In genomic region chr7:102897856-102898531, GRCh38 we compare ENCODE assay signal across 22 cellular contexts. TPM values are rescaled to one million over a fixed set of nuclear protein-coding genes. Genes with fewer than 3 reads are reported as not detected.
DNase-seq lines count a peak whose midpoint lies in the region; ATAC-seq, FAIRE-seq and TF ChIP-seq lines count a peak whose summit lies in the region.
"Had no signal": no experiment of that assay in that cellular context is flagged by ENCODE, and none has a peak within 500 bp of the region (broad histone marks: within the 10 kb centered on the region; RNA-seq: fewer than 3 reads in every experiment).

No MANE protein-coding gene starts in this region.

- H3K9ac ChIP-seq in kidney (ENCODE audit: low read length in 2 of 2) (no peak overlapping the region), mesendoderm (ENCODE audit: low read length) (no peak overlapping the region)

- H3K4me1 ChIP-seq in kidney (ENCODE audit: control insufficient read depth in 1 of 2, insufficient read depth in 1 of 2, low read depth in 1 of 2, low read length in 2 of 2), result no peaks in the 10 kb centered on the region
- H3K4me1 ChIP-seq in CD4-positive, alpha-beta memory T cell (ENCODE audit: insufficient read depth, low read length), result no peaks in the 10 kb centered on the region
- no peaks in the 10 kb centered on the region for H3K4me1 ChIP-seq in mesendoderm (ENCODE audit: control insufficient read depth, low read depth, low read length)
- H3K4me1 ChIP-seq: Caco-2 had no signal

- no peaks in the 10 kb centered on the region for H3K27me3 ChIP-seq in CD4-positive, alpha-beta memory T cell (ENCODE audit: insufficient read depth, low read length)
- H3K27me3 ChIP-seq in mesendoderm (ENCODE audit: insufficient read depth, low read length, poor library complexity), result no peaks in the 10 kb centered on the region
- H3K27me3 ChIP-seq: dorsolateral prefrontal cortex had no signal

- H3K4ac ChIP-seq in mesendoderm (ENCODE audit: low read depth, low read length), result no peak overlapping the region

- no peak overlapping the region for H3K4me3 Mint-ChIP-seq in CD4-positive, alpha-beta memory T cell
- H3K4me3 Mint-ChIP-seq: activated CD4-positive, alpha-beta memory T cell treated with anti-CD3 and anti-CD28 coated beads for 36 hours; activated naive CD8-positive, alpha-beta T cell treated with anti-CD3 and anti-CD28 coated beads for 36 hours had no signal

- H3K23ac ChIP-seq in mesendoderm (ENCODE audit: low read length), result no peak overlapping the region

- H3K36me3 ChIP-seq in kidney (ENCODE audit: control insufficient read depth in 1 of 2, insufficient read depth in 2 of 2, low read length in 2 of 2) (no peaks in the 10 kb centered on the region), mesendoderm (ENCODE audit: control insufficient read depth, insufficient read depth, low read length) (no peaks in the 10 kb centered on the region)
- no peaks in the 10 kb centered on the region for H3K36me3 ChIP-seq in CD4-positive, alpha-beta memory T cell (ENCODE audit: insufficient read depth, low read length)

- H2BK15ac ChIP-seq in mesendoderm (replicated peaks; ENCODE audit: low read depth), result no peak overlapping the region

- no peaks in the 10 kb centered on the region for H3K79me2 ChIP-seq in mesendoderm (ENCODE audit: control insufficient read depth, insufficient read depth, low read length)

- no peak overlapping the region for H3K27ac Mint-ChIP-seq in CD4-positive, alpha-beta memory T cell
- H3K27ac Mint-ChIP-seq: activated CD4-positive, alpha-beta memory T cell treated with anti-CD3 and anti-CD28 coated beads for 36 hours; activated naive CD8-positive, alpha-beta T cell treated with anti-CD3 and anti-CD28 coated beads for 36 hours; type B pancreatic cell had no signal

- no peak overlapping the region for H4K5ac ChIP-seq in mesendoderm (ENCODE audit: low read length)

- no peak for TF ChIP-seq CTCF in kidney (IDR thresholded peaks at IDR 0.05; ENCODE audit: borderline replicate concordance, extremely low read depth, insufficient read depth)

- no peak overlapping the region for H3K27ac ChIP-seq in kidney (ENCODE audit: low read depth in 2 of 2, low read length in 2 of 2)
- no peak overlapping the region for H3K27ac ChIP-seq in CD4-positive, alpha-beta memory T cell (ENCODE audit: low read depth, low read length)
- no peak overlapping the region for H3K27ac ChIP-seq in mesendoderm (ENCODE audit: low read depth, low read length)
- H3K27ac ChIP-seq: dorsolateral prefrontal cortex had no signal

- in situ Hi-C loops in KBM-7 (cut with MboI; ENCODE audit: low pct_unique_long_range_greater_than_20kb, low sequenced_read_pairs), result no loop called here

- intact Hi-C loops in kidney (cut with DNase I), result no loop called here
- intact Hi-C loops in CD4-positive, alpha-beta memory T cell (cut with micrococcal nuclease), result no loop called here

- H4K8ac ChIP-seq in mesendoderm (ENCODE audit: low read depth, low read length), result no peak overlapping the region

- no peaks in the 10 kb centered on the region for H3K27me3 Mint-ChIP-seq in CD4-positive, alpha-beta memory T cell
- H3K27me3 Mint-ChIP-seq: activated CD4-positive, alpha-beta memory T cell treated with anti-CD3 and anti-CD28 coated beads for 36 hours; activated naive CD8-positive, alpha-beta T cell treated with anti-CD3 and anti-CD28 coated beads for 36 hours; type B pancreatic cell had no signal

- WGBS in mesendoderm (ENCODE audit: extremely low coverage, insufficient coverage, low lambda C conversion rate), result no CpG with 5 or more reads among the region's 5 CpGs

- no peak overlapping the region for H3K18ac ChIP-seq in mesendoderm (ENCODE audit: low read length)

- H3K79me1 ChIP-seq in mesendoderm (ENCODE audit: low read length), result no peaks in the 10 kb centered on the region

- H3K9me3 ChIP-seq in kidney (ENCODE audit: control insufficient read depth in 1 of 2, low read length in 2 of 2), result no peaks in the 10 kb centered on the region
- no peaks in the 10 kb centered on the region for H3K9me3 ChIP-seq in CD4-positive, alpha-beta memory T cell (ENCODE audit: control insufficient read depth in 1 of 2, low read length in 2 of 2)
- H3K9me3 ChIP-seq: Caco-2 had no signal

- H2AK5ac ChIP-seq in mesendoderm (ENCODE audit: low read length), result no peak overlapping the region

- H3K9me3 Mint-ChIP-seq in CD4-positive, alpha-beta memory T cell, result no peaks in the 10 kb centered on the region
- H3K9me3 Mint-ChIP-seq: activated CD4-positive, alpha-beta memory T cell treated with anti-CD3 and anti-CD28 coated beads for 36 hours; activated naive CD8-positive, alpha-beta T cell treated with anti-CD3 and anti-CD28 coated beads for 36 hours; type B pancreatic cell had no signal

- ATAC-seq in HG02759 (IDR thresholded peaks at IDR 0.05; ENCODE audit: unreplicated experiment), result no peak
- no peak for ATAC-seq in GM19467 (IDR thresholded peaks at IDR 0.05; ENCODE audit: unreplicated experiment)
- ATAC-seq: GM12878 had no signal

- H3K56ac ChIP-seq in mesendoderm (ENCODE audit: low read length), result no peak overlapping the region

- CTCF ChIA-PET in CD4-positive, alpha-beta memory T cell (lab: Charles Lee; ENCODE audit: partially characterized antibody), result no interaction called here

- POLR2A ChIA-PET in CD4-positive, alpha-beta memory T cell (lab: Charles Lee; ENCODE audit: partially characterized antibody), result no interaction called here

- no peaks in the 10 kb centered on the region for H3K36me3 Mint-ChIP-seq in CD4-positive, alpha-beta memory T cell
- H3K36me3 Mint-ChIP-seq: activated CD4-positive, alpha-beta memory T cell treated with anti-CD3 and anti-CD28 coated beads for 36 hours; activated naive CD8-positive, alpha-beta T cell treated with anti-CD3 and anti-CD28 coated beads for 36 hours; type B pancreatic cell had no signal

- no peak for FAIRE-seq in kidney (lab: Jason Lieb, UNC)
- FAIRE-seq: astrocyte, H54 had no signal

- DNase-seq in AML-193 (lab: John Stamatoyannopoulos, UW) (peak; percentile 88 to 94), KBM-7 (peak; percentile 18), SKM-1 (lab: John Stamatoyannopoulos, UW; ENCODE audit: unreplicated experiment) (peak; percentile 51), kidney (peak; percentile 39), mesendoderm (no peak)
- no peak for DNase-seq in CD4-positive, alpha-beta memory T cell
- DNase-seq: activated CD4-positive, alpha-beta memory T cell treated with anti-CD3 and anti-CD28 coated beads for 36 hours; activated naive CD8-positive, alpha-beta T cell treated with anti-CD3 and anti-CD28 coated beads for 36 hours; Caco-2; central memory CD4-positive, alpha-beta T cell; DND-41; dorsolateral prefrontal cortex; islet precursor cell; nucleus accumbens; SW 1271; T1000 had no signal

- no peak overlapping the region for H3K4me2 ChIP-seq in mesendoderm (ENCODE audit: low read length)

- H3K4me3 ChIP-seq in kidney (ENCODE audit: low read length in 2 of 2) (no peak overlapping the region), mesendoderm (ENCODE audit: low read length) (no peak overlapping the region)
- no peak overlapping the region for H3K4me3 ChIP-seq in CD4-positive, alpha-beta memory T cell (ENCODE audit: low read length in 2 of 2)
- H3K4me3 ChIP-seq: dorsolateral prefrontal cortex, GM12878 had no signal

- H2BK5ac ChIP-seq in mesendoderm (ENCODE audit: low read length), result no peak overlapping the region

- no peaks in the 10 kb centered on the region for H3K4me1 Mint-ChIP-seq in CD4-positive, alpha-beta memory T cell
- H3K4me1 Mint-ChIP-seq: activated naive CD8-positive, alpha-beta T cell treated with anti-CD3 and anti-CD28 coated beads for 36 hours had no signal

- H2BK120ac ChIP-seq in mesendoderm (ENCODE audit: low read depth, low read length), result no peak overlapping the region

RNA-seq across cellular contexts. Expression of gene LRRC17, which starts 14.8 kb away (rescaled TPM):
- 4.0 TPM for total RNA-seq in kidney
- 2.1 TPM for polyA plus RNA-seq in kidney (ENCODE audit: insufficient read depth, low read depth, low replicate concordance)
- under 1 TPM; 0.52 to 0.72 TPM for total RNA-seq in CD4-positive, alpha-beta memory T cell
- under 1 TPM in 1 of 2 donors, not detected in 1; 0.26 TPM for polyA plus RNA-seq in CD4-positive, alpha-beta memory T cell
- polyA plus RNA-seq in mesendoderm (2013, experiment 1 of 2), result 5.3 TPM
- polyA plus RNA-seq in mesendoderm (2013, experiment 2 of 2), result 6.0 TPM
- total RNA-seq: activated naive CD8-positive, alpha-beta T cell treated with anti-CD3 and anti-CD28 coated beads for 36 hours had no signal

Comparison
In these comparisons a context has a peak if more than half of its experiments do, and no peak if none do; other contexts are left out.
1. DNase-seq: peak in AML-193 (2 of 2), KBM-7 (single experiment), SKM-1 (single experiment) and kidney (single experiment); none in CD4-positive, alpha-beta memory T cell (0 of 5) and mesendoderm (single experiment).